20 cellular contexts compared by ENCODE assay signal in the genomic region with DNA sequence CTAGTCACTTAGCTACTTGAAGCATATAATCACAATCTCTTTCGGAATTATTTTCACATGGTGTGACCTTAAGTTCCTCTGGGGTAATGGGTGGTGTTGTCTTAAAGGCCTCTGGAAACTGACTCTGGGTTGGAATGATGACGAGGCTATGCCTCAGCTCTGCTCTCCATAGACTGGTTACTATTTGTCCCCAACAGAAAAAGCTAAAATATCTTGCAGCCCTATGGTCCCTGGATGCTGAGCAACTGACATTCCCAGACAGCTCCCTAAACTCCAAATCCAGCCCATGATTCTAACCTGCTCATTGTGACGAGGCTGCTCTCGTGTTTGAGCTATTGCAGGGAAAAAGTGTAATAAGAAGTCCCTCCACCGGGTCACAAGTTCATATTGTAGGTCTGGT.
"Had no signal": no experiment of that assay in that cellular context is flagged by ENCODE, and none has a peak within 500 bp of the region (broad histone marks: within the 10 kb centered on the region; RNA-seq: fewer than 3 reads in every experiment).

No MANE protein-coding gene starts in this region.

- H3K27ac Mint-ChIP-seq: activated B cell treated with CpG ODN at 0.5 μM for 24 hours; activated naive CD4-positive, alpha-beta T cell treated with anti-CD3 and anti-CD28 coated beads for 36 hours; activated naive CD8-positive, alpha-beta T cell treated with anti-CD3 and anti-CD28 coated beads, Interleukin-2, amount 10 ng/mL, durations not matched to agents 7 days and 5 days; naive thymus-derived CD8-positive, alpha-beta T cell had no signal

- H3K4me1 ChIP-seq: breast epithelium, testis had no signal

- H3K4me1 Mint-ChIP-seq: activated B cell treated with CpG ODN at 0.5 μM for 24 hours, T-cell had no signal

- DNase-seq: activated B cell treated with CpG ODN at 0.5 μM for 24 hours; activated CD4-positive, alpha-beta T cell treated with anti-CD3 and anti-CD28 coated beads, Interleukin-2, amount 50 U/mL, for 1 hour; activated CD8-positive, alpha-beta memory T cell treated with anti-CD3 and anti-CD28 coated beads for 24 hours; activated effector memory CD4-positive, alpha-beta T cell treated with Interleukin-2 at 50 U/mL for 16 hours; activated naive CD4-positive, alpha-beta T cell treated with anti-CD3 and anti-CD28 coated beads for 36 hours; activated naive CD8-positive, alpha-beta T cell treated with anti-CD3 and anti-CD28 coated beads, Interleukin-2, amount 10 ng/mL, durations not matched to agents 7 days and 5 days; amniotic stem cell; dermis blood vessel endothelial cell; effector CD4-positive, alpha-beta T cell; foreskin keratinocyte; islet precursor cell; midbrain; naive thymus-derived CD8-positive, alpha-beta T cell; stimulated activated naive CD4-positive, alpha-beta T cell; T-cell; testis; transverse colon had no signal

- H3K27me3 Mint-ChIP-seq: activated B cell treated with CpG ODN at 0.5 μM for 24 hours; activated naive CD8-positive, alpha-beta T cell treated with anti-CD3 and anti-CD28 coated beads, Interleukin-2, amount 10 ng/mL, durations not matched to agents 7 days and 5 days; naive thymus-derived CD8-positive, alpha-beta T cell; T-cell had no signal

- H3K4me3 Mint-ChIP-seq: activated B cell treated with CpG ODN at 0.5 μM for 24 hours; activated naive CD4-positive, alpha-beta T cell treated with anti-CD3 and anti-CD28 coated beads for 36 hours; activated naive CD8-positive, alpha-beta T cell treated with anti-CD3 and anti-CD28 coated beads, Interleukin-2, amount 10 ng/mL, durations not matched to agents 7 days and 5 days; naive thymus-derived CD8-positive, alpha-beta T cell; T-cell had no signal

- H3K36me3 ChIP-seq: breast epithelium, transverse colon had no signal

- ATAC-seq: foreskin keratinocyte; naive thymus-derived CD8-positive, alpha-beta T cell; sciatic nerve; T-cell had no signal

- H3K4me3 ChIP-seq: breast epithelium, esophagus muscularis mucosa, testis, transverse colon had no signal

- H3K27me3 ChIP-seq: breast epithelium, esophagus muscularis mucosa, foreskin keratinocyte, testis, transverse colon had no signal

- H3K27ac ChIP-seq: breast epithelium, esophagus muscularis mucosa, foreskin keratinocyte, testis, transverse colon had no signal

- H3K9me3 ChIP-seq: breast epithelium, esophagus muscularis mucosa, testis, transverse colon had no signal
